15 cellular contexts compared by ENCODE assay signal in genomic region chr16:13780406-13780805, GRCh38.
"Had no signal": no experiment of that assay in that cellular context is flagged by ENCODE, and none has a peak within 500 bp of the region (broad histone marks: within the 10 kb centered on the region; RNA-seq: fewer than 3 reads in every experiment).

No MANE protein-coding gene starts in this region.

- H3K36me3 Mint-ChIP-seq: memory B cell, type B pancreatic cell had no signal

- ATAC-seq: activated T-helper 17 cell treated with anti-CD3 and anti-CD28 coated beads, Interleukin-2, amount 50 U/mL, for 72 hours; body of pancreas; stimulated activated naive CD8-positive, alpha-beta T cell treated with anti-CD3 and anti-CD28 coated beads, Interleukin-15, Interleukin-2, amounts not matched to agents 100 U/mL and 50 U/mL, for 24 hours; T-helper 17 cell had no signal

- DNase-seq: activated CD4-positive, alpha-beta T cell treated with anti-CD3 and anti-CD28 coated beads, Interleukin-2, amount 10 ng/mL, durations not matched to agents 7 days and 5 days; activated CD4-positive, CD25-positive, alpha-beta regulatory T cell; activated CD8-positive, alpha-beta memory T cell treated with anti-CD3 and anti-CD28 coated beads for 24 hours; activated naive CD4-positive, alpha-beta T cell treated with anti-CD3 and anti-CD28 coated beads, Interleukin-2, amount 50 U/mL, for 16 hours; body of pancreas; psoas muscle; sigmoid colon; stimulated activated CD4-positive, alpha-beta T cell treated with anti-CD3 and anti-CD28 coated beads, Interleukin-4, amount 100 ng/mL, for 1 hour; stimulated activated CD8-positive, alpha-beta memory T cell treated with anti-CD3 and anti-CD28 coated beads, Interleukin-4, amount 100 ng/mL, for 48 hours; stimulated activated naive CD8-positive, alpha-beta T cell treated with anti-CD3 and anti-CD28 coated beads, Interleukin-15, Interleukin-2, amounts not matched to agents 100 U/mL and 50 U/mL, for 24 hours; T-helper 17 cell had no signal

- H3K9me3 ChIP-seq: body of pancreas had no signal

- H3K4me3 ChIP-seq: body of pancreas, psoas muscle, sigmoid colon, suprapubic skin had no signal

- H3K36me3 ChIP-seq: sigmoid colon, suprapubic skin had no signal

- H3K27me3 Mint-ChIP-seq: activated CD4-positive, alpha-beta T cell treated with anti-CD3 and anti-CD28 coated beads, Interleukin-2, amount 10 ng/mL, durations not matched to agents 7 days and 5 days; T-helper 17 cell had no signal

- H3K27ac ChIP-seq: body of pancreas, psoas muscle, sigmoid colon, suprapubic skin had no signal

- H3K27ac Mint-ChIP-seq: activated CD4-positive, alpha-beta T cell treated with anti-CD3 and anti-CD28 coated beads, Interleukin-2, amount 10 ng/mL, durations not matched to agents 7 days and 5 days; activated T-helper 17 cell treated with anti-CD3 and anti-CD28 coated beads, Interleukin-2, amount 50 U/mL, for 72 hours; memory B cell; T-helper 17 cell; type B pancreatic cell had no signal

- H3K4me1 ChIP-seq: body of pancreas, psoas muscle, sigmoid colon, suprapubic skin had no signal

- H3K4me1 Mint-ChIP-seq: activated CD4-positive, alpha-beta T cell treated with anti-CD3 and anti-CD28 coated beads, Interleukin-2, amount 10 ng/mL, durations not matched to agents 7 days and 5 days; activated T-helper 17 cell treated with anti-CD3 and anti-CD28 coated beads, Interleukin-2, amount 50 U/mL, for 72 hours; memory B cell; T-helper 17 cell had no signal

- H3K27me3 ChIP-seq: body of pancreas, sigmoid colon had no signal

- H3K4me3 Mint-ChIP-seq: activated CD4-positive, alpha-beta T cell treated with anti-CD3 and anti-CD28 coated beads, Interleukin-2, amount 10 ng/mL, durations not matched to agents 7 days and 5 days; activated T-helper 17 cell treated with anti-CD3 and anti-CD28 coated beads, Interleukin-2, amount 50 U/mL, for 72 hours; memory B cell; T-helper 17 cell; type B pancreatic cell had no signal
